In the genomic region with DNA sequence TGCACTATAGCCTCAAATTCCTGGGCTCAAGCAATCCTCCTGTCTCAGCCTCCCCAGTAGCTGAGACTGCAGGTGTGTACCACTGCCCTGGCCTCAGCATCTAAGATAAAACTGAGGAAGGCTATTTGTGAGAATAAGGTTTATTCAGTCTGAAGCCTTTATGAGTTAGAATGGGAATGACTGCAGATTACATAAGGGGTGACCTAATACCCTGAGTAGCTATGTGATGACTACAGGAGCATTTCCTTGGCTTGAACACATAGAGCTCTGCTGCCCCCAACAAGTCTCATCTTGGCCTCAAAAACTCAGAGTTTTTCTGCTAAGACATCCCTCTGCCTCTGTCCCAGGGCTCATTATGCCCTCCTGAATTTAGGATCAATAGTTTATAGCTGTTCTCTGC, we compare ENCODE assay signal across 14 cellular contexts. TPM values are rescaled to one million over a fixed set of nuclear protein-coding genes. Genes with fewer than 3 reads are reported as not detected.
A peak's percentile ranks its signal among the peaks of the same experiment; 100 is the strongest.
DNase-seq lines count a peak whose midpoint lies in the region; ATAC-seq and TF ChIP-seq lines count a peak whose summit lies in the region.
"Had no signal": no experiment of that assay in that cellular context is flagged by ENCODE, and none has a peak within 500 bp of the region (broad histone marks: within the 10 kb centered on the region; RNA-seq: fewer than 3 reads in every experiment).

No MANE protein-coding gene starts in this region.

- no peaks in the 10 kb centered on the region for H3K27me3 ChIP-seq in tibial artery
- H3K27me3 ChIP-seq: right lobe of liver had no signal

- peak overlapping the region; percentile 50 for H3K27ac ChIP-seq in RWPE1
- peak overlapping the region; percentile 93 for H3K27ac ChIP-seq in epithelial cell of prostate
- no peak overlapping the region for H3K27ac ChIP-seq in tibial artery

- intact Hi-C loops in tibial artery (cut with DNase I; ENCODE audit: low total_unique reads): no loop called here
- intact Hi-C loops in lower leg skin (cut with DNase I; ENCODE audit: low total_unique reads): no loop called here

- CTCF ChIA-PET in RWPE1 (lab: Yijun Ruan, JAX): interaction anchor here (0.6 to 1.4 kb wide), 6 partner anchors 46 to 1017 kb away, joined by 3 to 9 read pairs (median 4); a partner anchor contains a TSS

- H3K36me3 ChIP-seq in tibial artery: peaks cover 0 to 23% (median 21%) of the 10 kb centered on the region in 3 donors

- no peak for TF ChIP-seq POLR2A in lower leg skin (IDR thresholded peaks at IDR 0.05)

- H3K4me3 ChIP-seq in tibial artery: no peak overlapping the region
- H3K4me3 ChIP-seq in lower leg skin (ENCODE audit: low read depth, poor library complexity, severe bottlenecking): no peak overlapping the region
- H3K4me3 ChIP-seq: right lobe of liver had no signal

- DNase-seq in GM04503 (ENCODE audit: low read depth): peak; percentile 75
- peak; percentile 72 for DNase-seq in RWPE1 (ENCODE audit: low spot score)
- no peak for DNase-seq in epithelial cell of prostate (ENCODE audit: low read depth, low spot score)
- peak; percentile 79 for DNase-seq in renal cortical epithelial cell (ENCODE audit: low read depth)
- DNase-seq in tibial artery: no peak
- DNase-seq in NCI-H524 (lab: John Stamatoyannopoulos, UW): no peak
- no peak for DNase-seq in lower leg skin (ENCODE audit: low spot score in 2 of 2)
- DNase-seq: activated CD4-positive, CD25-positive, alpha-beta regulatory T cell; amygdala; head of caudate nucleus; naive B cell; right lobe of liver had no signal

- no peak for ATAC-seq in HG03457 (IDR thresholded peaks at IDR 0.05; ENCODE audit: unreplicated experiment)

- no peaks in the 10 kb centered on the region for H3K4me1 ChIP-seq in tibial artery

- no peaks in the 10 kb centered on the region for H3K9me3 ChIP-seq in tibial artery
- H3K9me3 ChIP-seq: right lobe of liver had no signal

- TF ChIP-seq CTCF in RWPE1 (conservative IDR thresholded peaks at IDR 0.05; ENCODE audit: low read depth) (no peak; the same call in 1 of the 2 replicates), tibial artery (IDR thresholded peaks at IDR 0.05) (no peak), lower leg skin (IDR thresholded peaks at IDR 0.05) (no peak)

- POLR2A ChIA-PET in RWPE1 (lab: Yijun Ruan, JAX; ENCODE audit: low non-redundant PET): no interaction called here

RNA-seq across cellular contexts. Expression of a gene that starts 7.6 kb away (rescaled TPM):
- total RNA-seq in renal cortical epithelial cell (86.7 and 89.2 TPM in 2 replicates), lower leg skin (10 to 100 TPM; 49.9 to 56.7 (median 52.9) TPM)

RNA-seq across cellular contexts. Expression of a gene that starts 7.6 kb away (rescaled TPM):
- total RNA-seq in renal cortical epithelial cell (0.05 TPM in 1 of 2 replicates, not detected in the other), lower leg skin (under 1 TPM; 0.10 to 0.27 (median 0.18) TPM)
- total RNA-seq: H4 had no signal

Comparison
In these comparisons a context has a peak if more than half of its experiments do, and no peak if none do; other contexts are left out.
1. DNase-seq: peak in GM04503 (single experiment), RWPE1 (single experiment) and renal cortical epithelial cell (single experiment); none in epithelial cell of prostate (single experiment), tibial artery (0 of 2), NCI-H524 (0 of 2) and lower leg skin (0 of 2).
2. H3K27ac ChIP-seq: peak in RWPE1 (single experiment) and epithelial cell of prostate (single experiment); none in tibial artery (0 of 2).